In genomic region chr9:2655411-2655901, GRCh38 we compare ENCODE assay signal across 1 cellular context.
TF ChIP-seq lines count a peak whose summit lies in the region.

No MANE protein-coding gene starts in this region.

TF ChIP-seq in WTC11, 78 proteins besides CTCF, POLR2A, EP300 and RAD21 (continued from another document):
- no peak for TF ChIP-seq AFF4 (CRISPR knock-in tag; IDR thresholded peaks at IDR 0.05; ENCODE audit: borderline replicate concordance)
- no peak for TF ChIP-seq EMX1 (CRISPR knock-in tag; IDR thresholded peaks at IDR 0.05)
- no peak for TF ChIP-seq ZNF138 (CRISPR knock-in tag; conservative IDR thresholded peaks at IDR 0.05)
